Comparison of ENCODE assay signal across 20 cellular contexts in the genomic region with DNA sequence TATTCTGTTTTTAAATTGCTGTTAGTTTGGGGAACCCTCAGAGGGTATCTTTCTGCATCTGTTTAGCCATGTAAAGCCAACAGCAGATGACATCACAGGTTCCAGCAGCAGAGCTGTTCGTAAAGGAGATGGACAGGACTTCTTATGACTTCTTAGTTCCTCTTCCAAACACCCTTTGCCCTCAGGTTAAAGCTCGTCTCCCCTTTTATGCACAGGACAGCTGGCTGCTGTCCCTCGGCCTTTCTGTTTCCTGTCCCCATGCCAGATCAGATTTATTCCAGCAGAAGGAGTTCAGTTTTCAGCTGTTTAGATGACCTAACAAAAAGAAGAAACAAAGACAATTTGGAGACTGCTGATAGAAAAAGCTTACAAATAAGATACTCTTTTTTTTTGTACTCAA. TPM values are rescaled to one million over a fixed set of nuclear protein-coding genes. Genes with fewer than 3 reads are reported as not detected.
A peak's percentile ranks its signal among the peaks of the same experiment; 100 is the strongest.
DNase-seq lines count a peak whose midpoint lies in the region; ATAC-seq and TF ChIP-seq lines count a peak whose summit lies in the region.
"Had no signal": no experiment of that assay in that cellular context is flagged by ENCODE, and none has a peak within 500 bp of the region (broad histone marks: within the 10 kb centered on the region; RNA-seq: fewer than 3 reads in every experiment).

No MANE protein-coding gene starts in this region.

- H3K4me1 Mint-ChIP-seq in CD4-positive, CD25-positive, alpha-beta regulatory T cell = peaks cover 3 to 11% (median 7%) of the 10 kb centered on the region in 4 donors
- H3K4me1 Mint-ChIP-seq: B cell had no signal

- no peak for TF ChIP-seq CTCF in parathyroid adenoma (IDR thresholded peaks at IDR 0.05)

- no peak for DNase-seq in CD4-positive, CD25-positive, alpha-beta regulatory T cell
- peak; percentile 2 for DNase-seq in ELF-1 (ENCODE audit: low read depth, low spot score)
- peak; percentile 5 for DNase-seq in globus pallidus (ENCODE audit: low spot score)
- DNase-seq in DMS153 treated with DMSO at 0.1 percent for 48 hours (lab: John Stamatoyannopoulos, UW; ENCODE audit: unreplicated experiment) = no peak
- DNase-seq in NCI-H2171 (lab: John Stamatoyannopoulos, UW) = no peak
- DNase-seq: Calu3; CD4-positive, alpha-beta memory T cell; DMS79 treated with DMSO at 0.1 percent for 48 hours; GOT3; MV-4-11; NCI-H1417; NCI-H1930; NCI-H446; NCI-H69; OCI-M1 had no signal

- peak overlapping the region in 2 of 3 donors; percentile 10 to 11 for H3K27ac Mint-ChIP-seq in CD4-positive, CD25-positive, alpha-beta regulatory T cell
- H3K27ac Mint-ChIP-seq: B cell had no signal

- no peaks in the 10 kb centered on the region for H3K9me3 ChIP-seq in CD4-positive, CD25-positive, alpha-beta regulatory T cell (ENCODE audit: control insufficient read depth in 2 of 2, low read length in 2 of 2)
- H3K9me3 ChIP-seq in parathyroid adenoma (ENCODE audit: control insufficient read depth, low read length) = no peaks in the 10 kb centered on the region

- H3K36me3 Mint-ChIP-seq in CD4-positive, CD25-positive, alpha-beta regulatory T cell = peaks cover 49% of the 10 kb centered on the region

- H2AFZ ChIP-seq in parathyroid adenoma = no peak overlapping the region

- no peak overlapping the region for H3K9ac ChIP-seq in parathyroid adenoma

- H3K4me2 ChIP-seq in parathyroid adenoma (ENCODE audit: low read length) = peak overlapping the region; percentile 46

- H3K79me2 ChIP-seq in parathyroid adenoma = no peaks in the 10 kb centered on the region

- no peak for ATAC-seq in CD4-positive, CD25-positive, alpha-beta regulatory T cell (ENCODE audit: low read depth in 2 of 2)
- no peak for ATAC-seq in HG02840 (IDR thresholded peaks at IDR 0.05; ENCODE audit: low FRiP score, unreplicated experiment)
- ATAC-seq: GM12878, K562 had no signal

- peaks cover 54% of the 10 kb centered on the region for H3K36me3 ChIP-seq in CD4-positive, CD25-positive, alpha-beta regulatory T cell (ENCODE audit: control insufficient read depth, insufficient read depth, low read length)
- H3K36me3 ChIP-seq in parathyroid adenoma (ENCODE audit: control insufficient read depth, insufficient read depth, low read length) = no peaks in the 10 kb centered on the region

- H3K27ac ChIP-seq in CD4-positive, CD25-positive, alpha-beta regulatory T cell (ENCODE audit: insufficient read depth, low read length, poor library complexity, severe bottlenecking) = no peak overlapping the region
- H3K27ac ChIP-seq in parathyroid adenoma = peak overlapping the region; percentile 9

- no peaks in the 10 kb centered on the region for H3K27me3 Mint-ChIP-seq in CD4-positive, CD25-positive, alpha-beta regulatory T cell
- H3K27me3 Mint-ChIP-seq: B cell; CD4-positive, alpha-beta memory T cell had no signal

- H3K4me3 ChIP-seq in CD4-positive, CD25-positive, alpha-beta regulatory T cell (ENCODE audit: low read depth, low read length) = no peak overlapping the region
- H3K4me3 ChIP-seq in parathyroid adenoma (ENCODE audit: low read depth, low read length) = no peak overlapping the region
- H3K4me3 ChIP-seq: GM12878, K562 had no signal

- H3K4me1 ChIP-seq in CD4-positive, CD25-positive, alpha-beta regulatory T cell (ENCODE audit: control insufficient read depth, insufficient read depth, low read length, poor library complexity, severe bottlenecking) = no peaks in the 10 kb centered on the region
- peaks cover 26% of the 10 kb centered on the region for H3K4me1 ChIP-seq in parathyroid adenoma

- H3K4me3 Mint-ChIP-seq in CD4-positive, CD25-positive, alpha-beta regulatory T cell = no peak overlapping the region
- H3K4me3 Mint-ChIP-seq: B cell; CD4-positive, alpha-beta memory T cell had no signal

- no peaks in the 10 kb centered on the region for H3K9me3 Mint-ChIP-seq in CD4-positive, CD25-positive, alpha-beta regulatory T cell
- H3K9me3 Mint-ChIP-seq: CD4-positive, alpha-beta memory T cell had no signal

- no peaks in the 10 kb centered on the region for H3K27me3 ChIP-seq in CD4-positive, CD25-positive, alpha-beta regulatory T cell (ENCODE audit: control insufficient read depth, insufficient read depth, low read length)
- H3K27me3 ChIP-seq in parathyroid adenoma (ENCODE audit: control insufficient read depth, insufficient read depth, low read length) = no peaks in the 10 kb centered on the region

RNA-seq across cellular contexts. Expression of a gene that starts 45.1 kb away (rescaled TPM):
- 22.9 TPM for total RNA-seq in CD4-positive, CD25-positive, alpha-beta regulatory T cell
- 10 to 100 TPM; 14.9 to 23.1 (median 18.7) TPM for polyA plus RNA-seq in CD4-positive, CD25-positive, alpha-beta regulatory T cell

Comparison
In these comparisons a context has a peak if more than half of its experiments do, and no peak if none do; other contexts are left out.
1. DNase-seq: peak in ELF-1 (single experiment) and globus pallidus (single experiment); none in CD4-positive, CD25-positive, alpha-beta regulatory T cell (0 of 3), DMS153 treated with DMSO at 0.1 percent for 48 hours (single experiment) and NCI-H2171 (single experiment).